16 cellular contexts compared by ENCODE assay signal in the genomic region with DNA sequence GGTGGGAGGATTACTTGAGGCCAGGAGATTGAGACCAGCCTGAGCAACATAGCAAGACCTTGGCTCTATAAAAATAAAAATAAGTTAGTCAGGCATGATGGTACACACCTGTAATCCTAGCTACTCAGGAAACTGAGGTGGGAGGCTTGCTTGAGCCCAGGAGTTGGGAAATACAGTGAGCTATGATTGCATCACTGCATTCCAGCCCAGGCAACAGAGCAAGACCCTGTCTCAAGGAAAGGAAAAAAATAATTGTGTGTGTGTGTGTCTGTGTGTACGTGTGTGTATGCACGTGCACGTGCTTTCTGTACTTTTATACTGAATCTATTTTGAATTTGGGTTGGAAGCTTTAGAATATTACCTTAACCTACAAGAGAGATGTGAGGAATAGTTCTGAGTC. TPM values are rescaled to one million over a fixed set of nuclear protein-coding genes. Genes with fewer than 3 reads are reported as not detected.
DNase-seq lines count a peak whose midpoint lies in the region; ATAC-seq and TF ChIP-seq lines count a peak whose summit lies in the region.
"Had no signal": no experiment of that assay in that cellular context is flagged by ENCODE, and none has a peak within 500 bp of the region (broad histone marks: within the 10 kb centered on the region; RNA-seq: fewer than 3 reads in every experiment).

No MANE protein-coding gene starts in this region.

- H3K4me1 ChIP-seq in HCT116 (ENCODE audit: control insufficient read depth in 1 of 2, insufficient read depth in 2 of 2, low read length in 2 of 2) (peaks cover 6 to 22% of the 10 kb centered on the region in 2 experiments), adipocyte (ENCODE audit: control insufficient read depth, insufficient read depth, low read length) (peaks cover 51% of the 10 kb centered on the region), thyroid gland (peaks cover 14 to 16% of the 10 kb centered on the region in 2 donors)

- H3K9me3 ChIP-seq in HCT116 (ENCODE audit: control insufficient read depth in 1 of 2, insufficient read depth in 1 of 2, low read depth in 1 of 2, low read length in 2 of 2) = no peaks in the 10 kb centered on the region
- no peaks in the 10 kb centered on the region for H3K9me3 ChIP-seq in adipocyte (ENCODE audit: control insufficient read depth, low read length)
- no peaks in the 10 kb centered on the region for H3K9me3 ChIP-seq in thyroid gland

- no peaks in the 10 kb centered on the region for H3K79me2 ChIP-seq in HCT116 (ENCODE audit: insufficient read depth, low read length)

- H4K20me1 ChIP-seq in HCT116 (ENCODE audit: insufficient read depth) = no peaks in the 10 kb centered on the region

- TF ChIP-seq POLR2A in HCT116 (IDR thresholded peaks at IDR 0.05; ENCODE audit: borderline replicate concordance, extremely low read depth, insufficient read depth, insufficient read length) (no peak), thyroid gland (IDR thresholded peaks at IDR 0.05) (no peak)

- intact Hi-C loops in HCT116 (cut with micrococcal nuclease) = no loop called here
- intact Hi-C loops in thyroid gland (cut with DNase I) = no loop called here

- CTCF ChIA-PET in HCT116 (lab: Charles Lee) = no interaction called here

- no peak overlapping the region for H3K4me3 ChIP-seq in HCT116 (replicated peaks in 1 of 2; ENCODE audit: low read depth in 1 of 2, low read length in 2 of 2)
- no peak overlapping the region for H3K4me3 ChIP-seq in adipocyte (ENCODE audit: low read length)
- no peak overlapping the region for H3K4me3 ChIP-seq in fibroblast of villous mesenchyme (ENCODE audit: low read depth, low read length)
- H3K4me3 ChIP-seq in thyroid gland (replicated peaks in 1 of 3) = no peak overlapping the region
- H3K4me3 ChIP-seq in H7 (ENCODE audit: insufficient read depth, low read depth, low read length) = no peak overlapping the region
- H3K4me3 ChIP-seq: coronary artery had no signal

- no peak for ATAC-seq in HCT116
- ATAC-seq: left lobe of liver; SK-N-SH treated with all-trans-retinoic acid at 6 μM for 48 hours; stimulated activated naive CD8-positive, alpha-beta T cell treated with anti-CD3 and anti-CD28 coated beads, Interleukin-15, amount 100 ng/mL, for 72 hours had no signal

- TF ChIP-seq RAD21 in HCT116 (IDR thresholded peaks at IDR 0.05; ENCODE audit: low read depth) = no peak

- no peak for DNase-seq in HCT116 (ENCODE audit: low read depth, low spot score)
- peak; percentile 36 for DNase-seq in adipocyte (ENCODE audit: low read depth)
- DNase-seq in fibroblast of villous mesenchyme (ENCODE audit: low read depth) = peak; percentile 83
- peak; percentile 12 to 32 for DNase-seq in thyroid gland
- no peak for DNase-seq in cerebellar cortex (ENCODE audit: low spot score)
- DNase-seq in T-helper 9 cell = no peak
- no peak for DNase-seq in COR-L47 (lab: John Stamatoyannopoulos, UW)
- DNase-seq in H7 = no peak
- DNase-seq: erythroblast; hypothalamus; NCI-H1694 treated with DMSO at 0.1 percent for 48 hours; NCI-H510A; stimulated activated naive CD8-positive, alpha-beta T cell treated with anti-CD3 and anti-CD28 coated beads, Interleukin-15, amount 100 ng/mL, for 72 hours had no signal

- no peaks in the 10 kb centered on the region for H3K9me2 ChIP-seq in HCT116 (ENCODE audit: insufficient read depth)

- TF ChIP-seq CTCF in HCT116 (IDR thresholded peaks at IDR 0.05 in 2 of 3, conservative IDR thresholded peaks at IDR 0.05 in 1 of 3; ENCODE audit: borderline replicate concordance in 1 of 3, insufficient read depth in 1 of 3, low read depth in 2 of 3, low read length in 2 of 3) = no peak
- TF ChIP-seq CTCF in fibroblast of villous mesenchyme (IDR thresholded peaks at IDR 0.05; ENCODE audit: insufficient read depth, low read depth, low read length) = no peak
- TF ChIP-seq CTCF in thyroid gland (IDR thresholded peaks at IDR 0.05) = no peak

- no peak overlapping the region for H3K4me2 ChIP-seq in HCT116 (ENCODE audit: low read length)

- H3K9ac ChIP-seq in HCT116 (ENCODE audit: low read length) (no peak overlapping the region), adipocyte (ENCODE audit: low read length) (peak overlapping the region; percentile 86)

- H3K27me3 ChIP-seq in HCT116 (ENCODE audit: insufficient read depth, low read length) = no peaks in the 10 kb centered on the region
- no peaks in the 10 kb centered on the region for H3K27me3 ChIP-seq in adipocyte (replicated peaks; ENCODE audit: control insufficient read depth, insufficient read depth, low read length)
- no peaks in the 10 kb centered on the region for H3K27me3 ChIP-seq in thyroid gland
- no peaks in the 10 kb centered on the region for H3K27me3 ChIP-seq in H7 (ENCODE audit: control insufficient read depth, insufficient read depth, low read length)

- BruUV-seq in HCT116 (replicated peaks; lab: Mats Ljungman, UMichigan) = no TSS peak

- H3K27ac ChIP-seq in HCT116 (ENCODE audit: low read depth, low read length) (no peak overlapping the region), thyroid gland (no peak overlapping the region)

- POLR2A ChIA-PET in HCT116 (lab: Charles Lee) = no interaction called here

- 92% methylated on average over 3 of the region's 3 CpGs for WGBS in thyroid gland, 2 donors

- RAD21 ChIA-PET in HCT116 (lab: Charles Lee; ENCODE audit: low non-redundant PET in 1 of 2, low total read pairs in 2 of 2, uncharacterized antibody in 2 of 2, unreplicated experiment in 2 of 2) = no interaction called here

- no peaks in the 10 kb centered on the region for H3K36me3 ChIP-seq in HCT116 (ENCODE audit: control insufficient read depth in 1 of 2, insufficient read depth in 2 of 2, low read length in 2 of 2)
- H3K36me3 ChIP-seq in adipocyte (ENCODE audit: control insufficient read depth, insufficient read depth, low read length, severe bottlenecking) = no peaks in the 10 kb centered on the region
- no peaks in the 10 kb centered on the region for H3K36me3 ChIP-seq in thyroid gland
- no peaks in the 10 kb centered on the region for H3K36me3 ChIP-seq in H7 (replicated peaks; ENCODE audit: control insufficient read depth, insufficient read depth, low read length)

- H2AFZ ChIP-seq in HCT116 (ENCODE audit: low read depth, low read length, poor library complexity, severe bottlenecking) = no peak overlapping the region

TF ChIP-seq in HCT116, 20 proteins besides CTCF, POLR2A, EP300 and RAD21 (continues in another document):
- TF ChIP-seq, protein P1, sequence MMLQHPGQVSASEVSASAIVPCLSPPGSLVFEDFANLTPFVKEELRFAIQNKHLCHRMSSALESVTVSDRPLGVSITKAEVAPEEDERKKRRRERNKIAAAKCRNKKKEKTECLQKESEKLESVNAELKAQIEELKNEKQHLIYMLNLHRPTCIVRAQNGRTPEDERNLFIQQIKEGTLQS (IDR thresholded peaks at IDR 0.05) = peak; percentile 68; the same call in 1 of the 2 replicates
- TF ChIP-seq TCF7L2 (IDR thresholded peaks at IDR 0.05; ENCODE audit: borderline replicate concordance, extremely low read depth, insufficient read depth, insufficient read length) (no peak), JUND (IDR thresholded peaks at IDR 0.05) (no peak), CEBPB (IDR thresholded peaks at IDR 0.05; ENCODE audit: low read depth) (peak; percentile 89), FOSL1 (IDR thresholded peaks at IDR 0.05; ENCODE audit: low read depth) (no peak), EZH2phosphoT487 (IDR thresholded peaks at IDR 0.05; ENCODE audit: borderline replicate concordance) (no peak), ZNF274 (IDR thresholded peaks at IDR 0.05; ENCODE audit: low read depth, low read length) (no peak)
- TF ChIP-seq, protein P2, sequence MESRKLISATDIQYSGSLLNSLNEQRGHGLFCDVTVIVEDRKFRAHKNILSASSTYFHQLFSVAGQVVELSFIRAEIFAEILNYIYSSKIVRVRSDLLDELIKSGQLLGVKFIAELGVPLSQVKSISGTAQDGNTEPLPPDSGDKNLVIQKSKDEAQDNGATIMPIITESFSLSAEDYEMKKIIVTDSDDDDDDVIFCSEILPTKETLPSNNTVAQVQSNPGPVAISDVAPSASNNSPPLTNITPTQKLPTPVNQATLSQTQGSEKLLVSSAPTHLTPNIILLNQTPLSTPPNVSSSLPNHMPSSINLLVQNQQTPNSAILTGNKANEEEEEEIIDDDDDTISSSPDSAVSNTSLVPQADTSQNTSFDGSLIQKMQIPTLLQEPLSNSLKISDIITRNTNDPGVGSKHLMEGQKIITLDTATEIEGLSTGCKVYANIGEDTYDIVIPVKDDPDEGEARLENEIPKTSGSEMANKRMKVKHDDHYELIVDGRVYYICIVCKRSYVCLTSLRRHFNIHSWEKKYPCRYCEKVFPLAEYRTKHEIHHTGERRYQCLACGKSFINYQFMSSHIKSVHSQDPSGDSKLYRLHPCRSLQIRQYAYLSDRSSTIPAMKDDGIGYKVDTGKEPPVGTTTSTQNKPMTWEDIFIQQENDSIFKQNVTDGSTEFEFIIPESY (IDR thresholded peaks at IDR 0.05; ENCODE audit: extremely low read depth, insufficient replicate concordance, low read length) = no peak
- TF ChIP-seq, protein P3, sequence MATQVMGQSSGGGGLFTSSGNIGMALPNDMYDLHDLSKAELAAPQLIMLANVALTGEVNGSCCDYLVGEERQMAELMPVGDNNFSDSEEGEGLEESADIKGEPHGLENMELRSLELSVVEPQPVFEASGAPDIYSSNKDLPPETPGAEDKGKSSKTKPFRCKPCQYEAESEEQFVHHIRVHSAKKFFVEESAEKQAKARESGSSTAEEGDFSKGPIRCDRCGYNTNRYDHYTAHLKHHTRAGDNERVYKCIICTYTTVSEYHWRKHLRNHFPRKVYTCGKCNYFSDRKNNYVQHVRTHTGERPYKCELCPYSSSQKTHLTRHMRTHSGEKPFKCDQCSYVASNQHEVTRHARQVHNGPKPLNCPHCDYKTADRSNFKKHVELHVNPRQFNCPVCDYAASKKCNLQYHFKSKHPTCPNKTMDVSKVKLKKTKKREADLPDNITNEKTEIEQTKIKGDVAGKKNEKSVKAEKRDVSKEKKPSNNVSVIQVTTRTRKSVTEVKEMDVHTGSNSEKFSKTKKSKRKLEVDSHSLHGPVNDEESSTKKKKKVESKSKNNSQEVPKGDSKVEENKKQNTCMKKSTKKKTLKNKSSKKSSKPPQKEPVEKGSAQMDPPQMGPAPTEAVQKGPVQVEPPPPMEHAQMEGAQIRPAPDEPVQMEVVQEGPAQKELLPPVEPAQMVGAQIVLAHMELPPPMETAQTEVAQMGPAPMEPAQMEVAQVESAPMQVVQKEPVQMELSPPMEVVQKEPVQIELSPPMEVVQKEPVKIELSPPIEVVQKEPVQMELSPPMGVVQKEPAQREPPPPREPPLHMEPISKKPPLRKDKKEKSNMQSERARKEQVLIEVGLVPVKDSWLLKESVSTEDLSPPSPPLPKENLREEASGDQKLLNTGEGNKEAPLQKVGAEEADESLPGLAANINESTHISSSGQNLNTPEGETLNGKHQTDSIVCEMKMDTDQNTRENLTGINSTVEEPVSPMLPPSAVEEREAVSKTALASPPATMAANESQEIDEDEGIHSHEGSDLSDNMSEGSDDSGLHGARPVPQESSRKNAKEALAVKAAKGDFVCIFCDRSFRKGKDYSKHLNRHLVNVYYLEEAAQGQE (IDR thresholded peaks at IDR 0.05; ENCODE audit: low read depth) = no peak

RNA-seq across cellular contexts. Expression of a gene that starts 58.9 kb away (rescaled TPM):
- 17.6 TPM for total RNA-seq in HCT116 (2021; ENCODE audit: unreplicated experiment)
- 6.0 and 6.6 TPM in 2 replicates for polyA plus RNA-seq in HCT116 (2012)
- total RNA-seq in fibroblast of villous mesenchyme = 15.5 TPM in 2 replicates
- 10 to 100 TPM; 46.7 to 73.0 (median 48.6) TPM for total RNA-seq in thyroid gland
- 18.0 and 39.6 TPM in 2 replicates for total RNA-seq in H7 (2014; rRNA removed; shearing (Covaris generic))

Comparison
In these comparisons a context has a peak if more than half of its experiments do, and no peak if none do; other contexts are left out.
1. DNase-seq: peak in adipocyte (single experiment), fibroblast of villous mesenchyme (single experiment) and thyroid gland (2 of 2); none in HCT116 (single experiment), cerebellar cortex (single experiment), T-helper 9 cell (single experiment), COR-L47 (single experiment) and H7 (single experiment).